ENCODE assay signal across 12 cellular contexts in genomic region chr11:61378713-61379313, GRCh38. TPM values are rescaled to one million over a fixed set of nuclear protein-coding genes. Genes with fewer than 3 reads are reported as not detected.
A peak's percentile ranks its signal among the peaks of the same experiment; 100 is the strongest.
DNase-seq lines count a peak whose midpoint lies in the region; ATAC-seq, FAIRE-seq and TF ChIP-seq lines count a peak whose summit lies in the region.
"Had no signal": no experiment of that assay in that cellular context is flagged by ENCODE, and none has a peak within 500 bp of the region (broad histone marks: within the 10 kb centered on the region; RNA-seq: fewer than 3 reads in every experiment).

No MANE protein-coding gene starts in this region.

- BruUV-seq in HepG2 (replicated peaks; lab: Mats Ljungman, UMichigan), result no TSS peak

- no peak for FAIRE-seq in HepG2 (lab: Jason Lieb, UNC)

- peaks cover 10% of the 10 kb centered on the region for H3K4me1 ChIP-seq in HepG2 (ENCODE audit: insufficient read depth, low read length)
- H3K4me1 ChIP-seq in uterus, result no peaks in the 10 kb centered on the region
- H3K4me1 ChIP-seq in H9 (ENCODE audit: insufficient read depth, low read length), result no peaks in the 10 kb centered on the region

- no peak overlapping the region for H2AK5ac ChIP-seq in H9 (ENCODE audit: insufficient read length, low read length)

- H3K4ac ChIP-seq in H9 (ENCODE audit: low read depth, low read length), result no peak overlapping the region

- no peak overlapping the region for H2BK120ac ChIP-seq in H9 (ENCODE audit: low read depth, low read length, poor library complexity, severe bottlenecking)

- no peak overlapping the region for H3K4me3 Mint-ChIP-seq in H9
- H3K4me3 Mint-ChIP-seq: dendritic cell treated with granulocyte-macrophage colony-stimulating factor and Interleukin-4, amounts not matched to agents 40 ng/mL and 50 ng/mL, for 4 days; neural crest cell; stimulated activated naive CD8-positive, alpha-beta T cell treated with anti-CD3 and anti-CD28 coated beads, Interleukin-15, Interleukin-2, amounts not matched to agents 100 ng/mL and 50 ng/mL, for 24 hours had no signal

- H3K27me3 ChIP-seq in HepG2 (ENCODE audit: control insufficient read depth in 1 of 2, insufficient read depth in 2 of 2, low read length in 2 of 2), result no peaks in the 10 kb centered on the region
- H3K27me3 ChIP-seq in uterus, result no peaks in the 10 kb centered on the region
- no peaks in the 10 kb centered on the region for H3K27me3 ChIP-seq in H9 (ENCODE audit: insufficient read depth, low read length)

- no peak overlapping the region for H3K27ac Mint-ChIP-seq in H9
- H3K27ac Mint-ChIP-seq: dendritic cell treated with granulocyte-macrophage colony-stimulating factor and Interleukin-4, amounts not matched to agents 40 ng/mL and 50 ng/mL, for 4 days; stimulated activated naive CD8-positive, alpha-beta T cell treated with anti-CD3 and anti-CD28 coated beads, Interleukin-15, Interleukin-2, amounts not matched to agents 100 ng/mL and 50 ng/mL, for 24 hours had no signal

- WGBS in HepG2 (ENCODE audit: low lambda C conversion rate), result 74% methylated on average over 5 of the region's 5 CpGs
- WGBS in H9 (ENCODE audit: extremely low coverage, insufficient read length, low lambda C conversion rate), result no CpG with 5 or more reads among the region's 5 CpGs

- intact Hi-C loops in HepG2 (cut with micrococcal nuclease; ENCODE audit: unreplicated experiment) (no loop called here), uterus (cut with DNase I; ENCODE audit: low total_unique reads) (no loop called here)

- H3K36me3 Mint-ChIP-seq in H9 (ENCODE audit: insufficient read depth in 1 of 3, low read depth in 3 of 3), result peaks cover 28 to 35% (median 35%) of the 10 kb centered on the region in 3 experiments

- H4K8ac ChIP-seq in H9 (replicated peaks; ENCODE audit: insufficient read length, low read depth, low read length), result no peak overlapping the region

- H4K5ac ChIP-seq in H9 (ENCODE audit: insufficient read length, low read depth, low read length), result no peak overlapping the region

- H3K79me2 ChIP-seq in HepG2 (ENCODE audit: insufficient read depth, low read length) (no peaks in the 10 kb centered on the region), H9 (ENCODE audit: insufficient read depth, low read length) (no peaks in the 10 kb centered on the region)

- H3K4me2 ChIP-seq in HepG2 (ENCODE audit: low read depth, low read length) (no peak overlapping the region), H9 (ENCODE audit: insufficient read depth, insufficient read length, low read length) (no peak overlapping the region)

- TF ChIP-seq POLR2A in HepG2 (IDR thresholded peaks at IDR 0.05; ENCODE audit: insufficient read depth in 1 of 2, low read depth in 2 of 2, low read length in 2 of 2) (no peak), uterus (IDR thresholded peaks at IDR 0.05) (no peak)

- no peaks in the 10 kb centered on the region for H3K23me2 ChIP-seq in H9 (ENCODE audit: insufficient read length, low read depth, low read length, poor library complexity, severe bottlenecking)

- H3K9ac ChIP-seq in HepG2 (ENCODE audit: insufficient read depth, low read depth, low read length), result no peak overlapping the region
- H3K9ac ChIP-seq in H9 (ENCODE audit: extremely low read depth, insufficient read length, low read length), result no peak overlapping the region

- no peak overlapping the region for H2BK20ac ChIP-seq in H9 (ENCODE audit: low read depth, low read length, poor library complexity, severe bottlenecking)

- peaks cover 2 to 12% of the 10 kb centered on the region in 2 experiments; a peak in 3 of 4 replicates for H3K4me1 Mint-ChIP-seq in H9
- H3K4me1 Mint-ChIP-seq: neural crest cell had no signal

- no peak overlapping the region for H3K4me3 ChIP-seq in HepG2 (replicated peaks in 1 of 3; ENCODE audit: insufficient read depth in 1 of 3, low read depth in 2 of 3, low read length in 3 of 3)
- no peak overlapping the region for H3K4me3 ChIP-seq in uterus

- H4K20me1 ChIP-seq in HepG2 (ENCODE audit: insufficient read depth, low read length) (no peaks in the 10 kb centered on the region), H9 (ENCODE audit: control insufficient read depth, insufficient read depth, insufficient read length) (no peaks in the 10 kb centered on the region)

- no peak for TF ChIP-seq RAD21 in HepG2 (CRISPR knock-in tag; IDR thresholded peaks at IDR 0.05)

- TF ChIP-seq EP300 in HepG2 (IDR thresholded peaks at IDR 0.05; ENCODE audit: low read depth in 2 of 2, low read length in 2 of 2) (no peak), HepG2 (CRISPR knock-in tag; IDR thresholded peaks at IDR 0.05; ENCODE audit: borderline replicate concordance) (no peak)

- no peak overlapping the region for H2BK12ac ChIP-seq in H9 (ENCODE audit: insufficient read length, low read depth, low read length)

- CTCF ChIA-PET in HepG2 (lab: Yijun Ruan, JAX; ENCODE audit: low intra/inter-chr PET ratio, low total read pairs), result no interaction called here

- H2BK5ac ChIP-seq in H9 (ENCODE audit: insufficient read length, low read length), result no peak overlapping the region

- H2BK15ac ChIP-seq in H9 (ENCODE audit: low read depth, low read length), result no peak overlapping the region

- H3K27ac ChIP-seq in HepG2 (ENCODE audit: extremely low read length, insufficient read depth, low read length) (peak overlapping the region; percentile 11), uterus (peak overlapping the region; percentile 77 to 84), H9 (ENCODE audit: insufficient read length, low read depth, low read length) (no peak overlapping the region)

- in situ Hi-C loops in T47D (cut with HindIII; ENCODE audit: low pct_unique_long_range_greater_than_20kb, low sequenced_read_pairs), result no loop called here
- in situ Hi-C loops in HepG2 (cut with HindIII; ENCODE audit: extremely low pct_ligation_motif_present, low pct_unique_long_range_greater_than_20kb), result no loop called here

- no peak for TF ChIP-seq CTCF in HepG2 (CRISPR knock-in tag; IDR thresholded peaks at IDR 0.05)
- TF ChIP-seq CTCF in uterus (IDR thresholded peaks at IDR 0.05), result no peak
- TF ChIP-seq CTCF in H9 (conservative IDR thresholded peaks at IDR 0.05), result no peak

- no peak overlapping the region for H3T11ph ChIP-seq in H9 (ENCODE audit: low read length)

- POLR2A ChIA-PET in HepG2 (lab: Yijun Ruan, JAX), result interaction anchor here (1.0 to 1.8 kb wide), 5 partner anchors 8 to 45 kb away, joined by 3 to 14 read pairs (median 7); partner anchors contain the start of genes CYB561A3, DDB1, TKFC and TMEM138

- H3K9me3 Mint-ChIP-seq in H9, result peaks cover 12 to 16% of the 10 kb centered on the region in 2 experiments
- H3K9me3 Mint-ChIP-seq: dendritic cell treated with granulocyte-macrophage colony-stimulating factor and Interleukin-4, amounts not matched to agents 40 ng/mL and 50 ng/mL, for 4 days; neural crest cell; stimulated activated naive CD8-positive, alpha-beta T cell treated with anti-CD3 and anti-CD28 coated beads, Interleukin-15, Interleukin-2, amounts not matched to agents 100 ng/mL and 50 ng/mL, for 24 hours had no signal

- H3K9me3 ChIP-seq in HepG2 (ENCODE audit: low read length) (no peaks in the 10 kb centered on the region), uterus (no peaks in the 10 kb centered on the region), H9 (ENCODE audit: control insufficient read depth, low read depth, low read length) (peaks cover 10% of the 10 kb centered on the region)

- H3K23ac ChIP-seq in H9 (ENCODE audit: insufficient read length, low read depth, low read length), result no peak overlapping the region

- no peak overlapping the region for H4K91ac ChIP-seq in H9 (ENCODE audit: insufficient read length, low read depth, low read length)

- no peak overlapping the region for H3K18ac ChIP-seq in H9 (ENCODE audit: insufficient read length, low read depth, low read length)

- peak; percentile 87 for ATAC-seq in HepG2
- ATAC-seq in GM19467 (IDR thresholded peaks at IDR 0.05; ENCODE audit: unreplicated experiment), result no peak

- H3K79me1 ChIP-seq in H9 (ENCODE audit: insufficient read depth, low read depth, low read length, poor library complexity, severe bottlenecking), result no peaks in the 10 kb centered on the region

- H2AFZ ChIP-seq in HepG2 (ENCODE audit: low read length) (no peak overlapping the region), H9 (ENCODE audit: low read length) (no peak overlapping the region)

- H3K14ac ChIP-seq in H9 (ENCODE audit: insufficient read depth, low read length), result no peak overlapping the region

- no peaks in the 10 kb centered on the region for H3K27me3 Mint-ChIP-seq in H9 (ENCODE audit: low read depth)
- H3K27me3 Mint-ChIP-seq: dendritic cell treated with granulocyte-macrophage colony-stimulating factor and Interleukin-4, amounts not matched to agents 40 ng/mL and 50 ng/mL, for 4 days; stimulated activated naive CD8-positive, alpha-beta T cell treated with anti-CD3 and anti-CD28 coated beads, Interleukin-15, Interleukin-2, amounts not matched to agents 100 ng/mL and 50 ng/mL, for 24 hours had no signal

- H3K36me3 ChIP-seq in HepG2 (replicated peaks in 1 of 2; ENCODE audit: control insufficient read depth in 1 of 2, insufficient read depth in 2 of 2, low read length in 2 of 2), result no peaks in the 10 kb centered on the region
- no peaks in the 10 kb centered on the region for H3K36me3 ChIP-seq in uterus

- peak; percentile 99 for DNase-seq in LHCN-M2 (ENCODE audit: low read depth)
- DNase-seq in T47D (ENCODE audit: low read depth in 1 of 2, low spot score in 1 of 2), result peak; percentile 69 to 84
- peak; percentile 49 for DNase-seq in HepG2 (ENCODE audit: low spot score)
- DNase-seq in uterus, result peak; percentile 57 to 80
- DNase-seq in H9, result no peak
- DNase-seq in cerebellar nuclear complex (lab: John Stamatoyannopoulos, UW), result no peak
- DNase-seq: activated CD4-positive, alpha-beta T cell treated with anti-CD3 and anti-CD28 coated beads for 48 hours; NCI-H510A treated with DMSO at 0.1 percent for 48 hours had no signal

- no peak overlapping the region for H3K56ac ChIP-seq in H9 (ENCODE audit: insufficient read length, low read depth, low read length)

RNA-seq across cellular contexts. Expression of gene TMEM216, which starts 13.6 kb away (rescaled TPM):
- total RNA-seq in LHCN-M2 (2014; rRNA removed) (10.6 and 16.2 TPM in 2 replicates), HepG2 (2016; rRNA removed; fragmentation: Illumina TruSeq; extraction: Trizol) (25.2 and 25.4 TPM in 2 replicates), uterus (10 to 100 TPM in 3 of 4 donors, 1 to 10 TPM in 1; 2.6 to 30.8 (median 17.0) TPM), H9 (2021) (24.3 and 25.2 TPM in 2 replicates)
- polyA plus RNA-seq in LHCN-M2 (2012), result 9.0 TPM
- 33.0 and 38.9 TPM in 2 replicates for total RNA-seq in HepG2 (2016; cell fraction: cytosol; rRNA removed; fragmentation: Illumina TruSeq; extraction: Trizol; ENCODE audit: low read depth)
- total RNA-seq in HepG2 (2016; cell fraction: insoluble cytoplasmic fraction; rRNA removed; fragmentation: Illumina TruSeq; extraction: Trizol), result 23.9 and 27.8 TPM in 2 replicates
- 43.9 and 52.8 TPM in 2 replicates for total RNA-seq in HepG2 (2016; cell fraction: membrane; rRNA removed; fragmentation: Illumina TruSeq; extraction: Trizol)
- 15.8 and 17.5 TPM in 2 replicates for total RNA-seq in HepG2 (2016; cell fraction: nucleus; rRNA removed; fragmentation: Illumina TruSeq; extraction: Trizol)
- 53.7 and 60.1 TPM in 2 replicates for polyA plus RNA-seq in HepG2 (2011; rRNA removed)
- 44.7 and 56.5 TPM in 2 replicates for polyA plus RNA-seq in HepG2 (2011; cell fraction: cytosol; rRNA removed)
- polyA plus RNA-seq in HepG2 (2011; cell fraction: nucleus; rRNA removed), result 20.0 and 25.6 TPM in 2 replicates
- 17.5 and 21.3 TPM in 2 replicates for polyA plus RNA-seq in HepG2 (2012)
- polyA plus RNA-seq in HepG2 (2016; cell fraction: cytosol; fragmentation: Illumina TruSeq; extraction: Trizol; ENCODE audit: low read depth), result 45.4 and 52.3 TPM in 2 replicates
- polyA plus RNA-seq in HepG2 (2016; cell fraction: insoluble cytoplasmic fraction; fragmentation: Illumina TruSeq; extraction: Trizol; ENCODE audit: low read depth), result 31.2 and 31.8 TPM in 2 replicates
- 53.1 and 57.7 TPM in 2 replicates for polyA plus RNA-seq in HepG2 (2016; cell fraction: membrane; fragmentation: Illumina TruSeq; extraction: Trizol; ENCODE audit: low read depth)
- 33.0 and 35.6 TPM in 2 replicates for polyA plus RNA-seq in HepG2 (2016; cell fraction: nucleus; fragmentation: Illumina TruSeq; extraction: Trizol; ENCODE audit: insufficient read depth, low read depth)
- polyA minus RNA-seq in HepG2 (2011; rRNA and poly(A)+ RNA removed; ENCODE audit: low replicate concordance), result 13.9 and 44.9 TPM in 2 replicates
- polyA minus RNA-seq in HepG2 (2011; cell fraction: cytosol; rRNA and poly(A)+ RNA removed), result 11.1 and 12.6 TPM in 2 replicates
- 11.3 and 19.4 TPM in 2 replicates for polyA minus RNA-seq in HepG2 (2011; cell fraction: nucleus; rRNA and poly(A)+ RNA removed)

RNA-seq across cellular contexts. Expression of gene TMEM138, which starts 16.6 kb away (rescaled TPM):
- total RNA-seq in LHCN-M2 (2014; rRNA removed) (66.3 and 70.2 TPM in 2 replicates), HepG2 (2016; rRNA removed; fragmentation: Illumina TruSeq; extraction: Trizol) (29.7 and 43.5 TPM in 2 replicates), uterus (10 to 100 TPM; 12.0 to 81.5 (median 20.9) TPM), H9 (2021) (35.4 and 43.6 TPM in 2 replicates)
- polyA plus RNA-seq in LHCN-M2 (2012), result 119 TPM
- 51.3 and 54.5 TPM in 2 replicates for total RNA-seq in HepG2 (2016; cell fraction: cytosol; rRNA removed; fragmentation: Illumina TruSeq; extraction: Trizol; ENCODE audit: low read depth)
- 30.1 and 40.0 TPM in 2 replicates for total RNA-seq in HepG2 (2016; cell fraction: insoluble cytoplasmic fraction; rRNA removed; fragmentation: Illumina TruSeq; extraction: Trizol)
- 36.1 and 36.5 TPM in 2 replicates for total RNA-seq in HepG2 (2016; cell fraction: membrane; rRNA removed; fragmentation: Illumina TruSeq; extraction: Trizol)
- 41.2 and 47.0 TPM in 2 replicates for total RNA-seq in HepG2 (2016; cell fraction: nucleus; rRNA removed; fragmentation: Illumina TruSeq; extraction: Trizol)
- polyA plus RNA-seq in HepG2 (2011; rRNA removed), result 51.0 and 61.0 TPM in 2 replicates
- polyA plus RNA-seq in HepG2 (2011; cell fraction: cytosol; rRNA removed), result 21.8 and 35.0 TPM in 2 replicates
- polyA plus RNA-seq in HepG2 (2011; cell fraction: nucleus; rRNA removed), result 63.4 and 76.1 TPM in 2 replicates
- 17.6 and 19.2 TPM in 2 replicates for polyA plus RNA-seq in HepG2 (2012)
- 15.5 and 18.0 TPM in 2 replicates for polyA plus RNA-seq in HepG2 (2016; cell fraction: cytosol; fragmentation: Illumina TruSeq; extraction: Trizol; ENCODE audit: low read depth)
- polyA plus RNA-seq in HepG2 (2016; cell fraction: insoluble cytoplasmic fraction; fragmentation: Illumina TruSeq; extraction: Trizol; ENCODE audit: low read depth), result 42.8 and 45.1 TPM in 2 replicates
- 24.2 and 30.4 TPM in 2 replicates for polyA plus RNA-seq in HepG2 (2016; cell fraction: membrane; fragmentation: Illumina TruSeq; extraction: Trizol; ENCODE audit: low read depth)
- 85.3 and 100 TPM in 2 replicates for polyA plus RNA-seq in HepG2 (2016; cell fraction: nucleus; fragmentation: Illumina TruSeq; extraction: Trizol; ENCODE audit: insufficient read depth, low read depth)
- 50.4 and 173 TPM in 2 replicates for polyA minus RNA-seq in HepG2 (2011; rRNA and poly(A)+ RNA removed; ENCODE audit: low replicate concordance)
- 9.5 and 9.6 TPM in 2 replicates for polyA minus RNA-seq in HepG2 (2011; cell fraction: cytosol; rRNA and poly(A)+ RNA removed)
- 41.6 and 57.1 TPM in 2 replicates for polyA minus RNA-seq in HepG2 (2011; cell fraction: nucleus; rRNA and poly(A)+ RNA removed)

RNA-seq across cellular contexts. Expression of gene CYB561A3, which starts 17.1 kb away (rescaled TPM):
- total RNA-seq in LHCN-M2 (2014; rRNA removed) (97.0 and 135 TPM in 2 replicates), HepG2 (2016; rRNA removed; fragmentation: Illumina TruSeq; extraction: Trizol) (11.5 and 14.9 TPM in 2 replicates), uterus (10 to 100 TPM; 11.3 to 43.6 (median 21.2) TPM), H9 (2021) (21.7 and 23.1 TPM in 2 replicates)
- polyA plus RNA-seq in LHCN-M2 (2012), result 107 TPM
- total RNA-seq in HepG2 (2016; cell fraction: cytosol; rRNA removed; fragmentation: Illumina TruSeq; extraction: Trizol; ENCODE audit: low read depth), result 5.6 and 5.9 TPM in 2 replicates
- total RNA-seq in HepG2 (2016; cell fraction: insoluble cytoplasmic fraction; rRNA removed; fragmentation: Illumina TruSeq; extraction: Trizol), result 11.8 and 15.0 TPM in 2 replicates
- total RNA-seq in HepG2 (2016; cell fraction: membrane; rRNA removed; fragmentation: Illumina TruSeq; extraction: Trizol), result 15.7 and 17.1 TPM in 2 replicates
- 11.9 and 12.4 TPM in 2 replicates for total RNA-seq in HepG2 (2016; cell fraction: nucleus; rRNA removed; fragmentation: Illumina TruSeq; extraction: Trizol)
- 11.4 and 14.7 TPM in 2 replicates for polyA plus RNA-seq in HepG2 (2011; rRNA removed)
- polyA plus RNA-seq in HepG2 (2011; cell fraction: cytosol; rRNA removed), result 19.7 and 21.5 TPM in 2 replicates
- polyA plus RNA-seq in HepG2 (2011; cell fraction: nucleus; rRNA removed), result 30.1 and 37.5 TPM in 2 replicates
- 10.9 and 13.2 TPM in 2 replicates for polyA plus RNA-seq in HepG2 (2012)
- 4.6 and 6.4 TPM in 2 replicates for polyA plus RNA-seq in HepG2 (2016; cell fraction: cytosol; fragmentation: Illumina TruSeq; extraction: Trizol; ENCODE audit: low read depth)
- polyA plus RNA-seq in HepG2 (2016; cell fraction: insoluble cytoplasmic fraction; fragmentation: Illumina TruSeq; extraction: Trizol; ENCODE audit: low read depth), result 8.9 and 11.0 TPM in 2 replicates
- polyA plus RNA-seq in HepG2 (2016; cell fraction: membrane; fragmentation: Illumina TruSeq; extraction: Trizol; ENCODE audit: low read depth), result 11.1 and 11.3 TPM in 2 replicates
- polyA plus RNA-seq in HepG2 (2016; cell fraction: nucleus; fragmentation: Illumina TruSeq; extraction: Trizol; ENCODE audit: insufficient read depth, low read depth), result 20.3 and 20.7 TPM in 2 replicates
- polyA minus RNA-seq in HepG2 (2011; rRNA and poly(A)+ RNA removed; ENCODE audit: low replicate concordance), result 41.4 and 173 TPM in 2 replicates
- polyA minus RNA-seq in HepG2 (2011; cell fraction: cytosol; rRNA and poly(A)+ RNA removed), result 4.7 and 8.0 TPM in 2 replicates
- polyA minus RNA-seq in HepG2 (2011; cell fraction: nucleus; rRNA and poly(A)+ RNA removed), result 9.4 and 9.7 TPM in 2 replicates

RNA-seq across cellular contexts. Expression of gene TKFC, which starts 45.8 kb away (rescaled TPM):
- total RNA-seq in LHCN-M2 (2014; rRNA removed), result 39.5 and 41.4 TPM in 2 replicates
- 23.7 TPM for polyA plus RNA-seq in LHCN-M2 (2012)
- 173 and 197 TPM in 2 replicates for total RNA-seq in HepG2 (2016; rRNA removed; fragmentation: Illumina TruSeq; extraction: Trizol)
- total RNA-seq in HepG2 (2016; cell fraction: cytosol; rRNA removed; fragmentation: Illumina TruSeq; extraction: Trizol; ENCODE audit: low read depth), result 25.7 and 34.7 TPM in 2 replicates
- 152 and 194 TPM in 2 replicates for total RNA-seq in HepG2 (2016; cell fraction: insoluble cytoplasmic fraction; rRNA removed; fragmentation: Illumina TruSeq; extraction: Trizol)
- total RNA-seq in HepG2 (2016; cell fraction: membrane; rRNA removed; fragmentation: Illumina TruSeq; extraction: Trizol), result 38.7 and 39.8 TPM in 2 replicates
- 130 and 153 TPM in 2 replicates for total RNA-seq in HepG2 (2016; cell fraction: nucleus; rRNA removed; fragmentation: Illumina TruSeq; extraction: Trizol)
- polyA plus RNA-seq in HepG2 (2011; rRNA removed), result 147 and 237 TPM in 2 replicates
- 67.4 and 90.7 TPM in 2 replicates for polyA plus RNA-seq in HepG2 (2011; cell fraction: cytosol; rRNA removed)
- 653 and 783 TPM in 2 replicates for polyA plus RNA-seq in HepG2 (2011; cell fraction: nucleus; rRNA removed)
- polyA plus RNA-seq in HepG2 (2012), result 226 and 325 TPM in 2 replicates
- polyA plus RNA-seq in HepG2 (2016; cell fraction: cytosol; fragmentation: Illumina TruSeq; extraction: Trizol; ENCODE audit: low read depth), result 15.1 and 18.3 TPM in 2 replicates
- polyA plus RNA-seq in HepG2 (2016; cell fraction: insoluble cytoplasmic fraction; fragmentation: Illumina TruSeq; extraction: Trizol; ENCODE audit: low read depth), result 134 and 173 TPM in 2 replicates
- 31.3 and 33.9 TPM in 2 replicates for polyA plus RNA-seq in HepG2 (2016; cell fraction: membrane; fragmentation: Illumina TruSeq; extraction: Trizol; ENCODE audit: low read depth)
- polyA plus RNA-seq in HepG2 (2016; cell fraction: nucleus; fragmentation: Illumina TruSeq; extraction: Trizol; ENCODE audit: insufficient read depth, low read depth), result 236 and 246 TPM in 2 replicates
- 121 and 450 TPM in 2 replicates for polyA minus RNA-seq in HepG2 (2011; rRNA and poly(A)+ RNA removed; ENCODE audit: low replicate concordance)
- polyA minus RNA-seq in HepG2 (2011; cell fraction: cytosol; rRNA and poly(A)+ RNA removed), result 129 and 149 TPM in 2 replicates
- polyA minus RNA-seq in HepG2 (2011; cell fraction: nucleus; rRNA and poly(A)+ RNA removed), result 181 and 214 TPM in 2 replicates
- 10 to 100 TPM in 2 of 4 donors, 1 to 10 TPM in 2; 3.6 to 28.5 (median 11.9) TPM for total RNA-seq in uterus
- 59.0 and 65.0 TPM in 2 replicates for total RNA-seq in H9 (2021)

RNA-seq across cellular contexts. Expression of gene DDB1, which starts 45.9 kb away (rescaled TPM):
- total RNA-seq in LHCN-M2 (2014; rRNA removed) (205 and 231 TPM in 2 replicates), HepG2 (2016; rRNA removed; fragmentation: Illumina TruSeq; extraction: Trizol) (266 and 292 TPM in 2 replicates), uterus (100 to 1,000 TPM in 3 of 4 donors, 10 to 100 TPM in 1; 87.9 to 231 (median 155) TPM), H9 (2021) (294 and 297 TPM in 2 replicates)
- 168 TPM for polyA plus RNA-seq in LHCN-M2 (2012)
- total RNA-seq in HepG2 (2016; cell fraction: cytosol; rRNA removed; fragmentation: Illumina TruSeq; extraction: Trizol; ENCODE audit: low read depth), result 44.8 and 45.1 TPM in 2 replicates
- total RNA-seq in HepG2 (2016; cell fraction: insoluble cytoplasmic fraction; rRNA removed; fragmentation: Illumina TruSeq; extraction: Trizol), result 272 and 286 TPM in 2 replicates
- total RNA-seq in HepG2 (2016; cell fraction: membrane; rRNA removed; fragmentation: Illumina TruSeq; extraction: Trizol), result 67.0 and 70.3 TPM in 2 replicates
- 147 and 162 TPM in 2 replicates for total RNA-seq in HepG2 (2016; cell fraction: nucleus; rRNA removed; fragmentation: Illumina TruSeq; extraction: Trizol)
- 175 and 217 TPM in 2 replicates for polyA plus RNA-seq in HepG2 (2011; rRNA removed)
- 205 and 216 TPM in 2 replicates for polyA plus RNA-seq in HepG2 (2011; cell fraction: cytosol; rRNA removed)
- 144 and 152 TPM in 2 replicates for polyA plus RNA-seq in HepG2 (2011; cell fraction: nucleus; rRNA removed)
- 123 and 153 TPM in 2 replicates for polyA plus RNA-seq in HepG2 (2012)
- polyA plus RNA-seq in HepG2 (2016; cell fraction: cytosol; fragmentation: Illumina TruSeq; extraction: Trizol; ENCODE audit: low read depth), result 13.5 and 15.8 TPM in 2 replicates
- 239 and 252 TPM in 2 replicates for polyA plus RNA-seq in HepG2 (2016; cell fraction: insoluble cytoplasmic fraction; fragmentation: Illumina TruSeq; extraction: Trizol; ENCODE audit: low read depth)
- 34.0 and 38.3 TPM in 2 replicates for polyA plus RNA-seq in HepG2 (2016; cell fraction: membrane; fragmentation: Illumina TruSeq; extraction: Trizol; ENCODE audit: low read depth)
- 168 and 174 TPM in 2 replicates for polyA plus RNA-seq in HepG2 (2016; cell fraction: nucleus; fragmentation: Illumina TruSeq; extraction: Trizol; ENCODE audit: insufficient read depth, low read depth)
- 584 and 611 TPM in 2 replicates for polyA minus RNA-seq in HepG2 (2011; rRNA and poly(A)+ RNA removed; ENCODE audit: low replicate concordance)
- polyA minus RNA-seq in HepG2 (2011; cell fraction: cytosol; rRNA and poly(A)+ RNA removed), result 276 and 305 TPM in 2 replicates
- 187 and 203 TPM in 2 replicates for polyA minus RNA-seq in HepG2 (2011; cell fraction: nucleus; rRNA and poly(A)+ RNA removed)

Comparison
In these comparisons a context has a peak if more than half of its experiments do, and no peak if none do; other contexts are left out.
1. DNase-seq: peak in LHCN-M2 (single experiment), T47D (2 of 2), HepG2 (single experiment) and uterus (2 of 2); none in H9 (single experiment) and cerebellar nuclear complex (0 of 2).